In the genomic region with DNA sequence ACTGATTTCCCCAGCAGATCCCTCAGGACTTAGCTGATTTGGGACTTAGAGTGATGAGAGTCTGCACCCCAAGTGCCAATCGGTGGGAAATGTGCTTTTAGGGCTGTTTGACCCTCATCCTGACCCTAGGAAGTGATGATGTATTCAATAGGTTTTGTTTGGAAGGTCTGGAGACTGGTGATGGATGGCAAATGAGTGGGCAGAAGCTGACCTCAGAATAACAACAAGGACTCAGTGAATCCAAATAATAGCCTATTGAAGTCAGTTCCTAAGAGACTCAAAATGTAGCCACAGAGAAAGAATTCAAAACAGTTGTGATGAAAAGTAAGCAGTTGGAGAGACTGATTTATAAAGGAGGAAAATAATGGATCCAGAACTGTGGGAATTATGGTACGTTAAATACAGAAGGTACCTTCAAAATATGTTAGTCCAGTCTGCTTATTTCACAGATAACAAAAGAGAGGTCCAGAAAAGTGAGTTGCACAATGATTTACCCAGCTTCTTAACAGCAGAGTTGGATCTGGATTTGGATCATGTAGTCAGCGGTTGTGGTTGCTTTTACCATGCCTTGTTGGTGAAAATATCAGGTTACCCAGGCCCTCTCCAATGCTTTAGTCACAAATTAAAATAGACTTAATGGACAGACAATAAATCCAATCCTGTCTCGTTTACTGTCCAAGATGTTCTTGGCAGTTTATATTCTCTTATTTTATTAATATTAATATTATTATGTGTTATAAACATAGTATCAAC, we compare ENCODE assay signal across 13 cellular contexts.
DNase-seq lines count a peak whose midpoint lies in the region; ATAC-seq and TF ChIP-seq lines count a peak whose summit lies in the region.
"Had no signal": no experiment of that assay in that cellular context is flagged by ENCODE, and none has a peak within 500 bp of the region (broad histone marks: within the 10 kb centered on the region; RNA-seq: fewer than 3 reads in every experiment).

No MANE protein-coding gene starts in this region.

- ATAC-seq in HG03521 (IDR thresholded peaks at IDR 0.05; ENCODE audit: unreplicated experiment) (no peak), GM18861 (IDR thresholded peaks at IDR 0.05; ENCODE audit: unreplicated experiment) (no peak)
- ATAC-seq: activated naive CD4-positive, alpha-beta T cell treated with anti-CD3 and anti-CD28 coated beads, Interleukin-2, amount 50 U/mL, for 72 hours; heart left ventricle; left lobe of liver had no signal

- TF ChIP-seq CTCF in choroid plexus epithelial cell (conservative IDR thresholded peaks at IDR 0.05; ENCODE audit: low read depth, low read length), result no peak

- DNase-seq in Daoy (ENCODE audit: low read depth) (peak; percentile 57), choroid plexus epithelial cell (ENCODE audit: low read depth) (peak; percentile 33), kidney glomerular epithelial cell (lab: John Stamatoyannopoulos, UW) (peak; percentile 51), renal cortical epithelial cell (ENCODE audit: low read depth) (peak; percentile 66), NCI-H69 (lab: John Stamatoyannopoulos, UW) (no peak)
- DNase-seq in stimulated activated CD4-positive, alpha-beta T cell treated with anti-CD3 and anti-CD28 coated beads, Interleukin-12 subunit alpha, Interleukin-12 subunit beta, amount 100 ng/mL, for 4 hours, result no peak
- DNase-seq: heart left ventricle, NCI-H2171 treated with DMSO at 0.1 percent for 48 hours, trophoblast cell had no signal

- H3K4me3 ChIP-seq in choroid plexus epithelial cell (ENCODE audit: low read depth, low read length), result no peak overlapping the region
- H3K4me3 ChIP-seq: heart left ventricle had no signal

Comparison
In these comparisons a context has a peak if more than half of its experiments do, and no peak if none do; other contexts are left out.
1. DNase-seq: peak in Daoy (single experiment), choroid plexus epithelial cell (single experiment), kidney glomerular epithelial cell (single experiment) and renal cortical epithelial cell (single experiment); none in NCI-H69 (single experiment) and stimulated activated CD4-positive, alpha-beta T cell treated with anti-CD3 and anti-CD28 coated beads, Interleukin-12 subunit alpha, Interleukin-12 subunit beta, amount 100 ng/mL, for 4 hours (single experiment).